8 cellular contexts compared by ENCODE assay signal in the genomic region with DNA sequence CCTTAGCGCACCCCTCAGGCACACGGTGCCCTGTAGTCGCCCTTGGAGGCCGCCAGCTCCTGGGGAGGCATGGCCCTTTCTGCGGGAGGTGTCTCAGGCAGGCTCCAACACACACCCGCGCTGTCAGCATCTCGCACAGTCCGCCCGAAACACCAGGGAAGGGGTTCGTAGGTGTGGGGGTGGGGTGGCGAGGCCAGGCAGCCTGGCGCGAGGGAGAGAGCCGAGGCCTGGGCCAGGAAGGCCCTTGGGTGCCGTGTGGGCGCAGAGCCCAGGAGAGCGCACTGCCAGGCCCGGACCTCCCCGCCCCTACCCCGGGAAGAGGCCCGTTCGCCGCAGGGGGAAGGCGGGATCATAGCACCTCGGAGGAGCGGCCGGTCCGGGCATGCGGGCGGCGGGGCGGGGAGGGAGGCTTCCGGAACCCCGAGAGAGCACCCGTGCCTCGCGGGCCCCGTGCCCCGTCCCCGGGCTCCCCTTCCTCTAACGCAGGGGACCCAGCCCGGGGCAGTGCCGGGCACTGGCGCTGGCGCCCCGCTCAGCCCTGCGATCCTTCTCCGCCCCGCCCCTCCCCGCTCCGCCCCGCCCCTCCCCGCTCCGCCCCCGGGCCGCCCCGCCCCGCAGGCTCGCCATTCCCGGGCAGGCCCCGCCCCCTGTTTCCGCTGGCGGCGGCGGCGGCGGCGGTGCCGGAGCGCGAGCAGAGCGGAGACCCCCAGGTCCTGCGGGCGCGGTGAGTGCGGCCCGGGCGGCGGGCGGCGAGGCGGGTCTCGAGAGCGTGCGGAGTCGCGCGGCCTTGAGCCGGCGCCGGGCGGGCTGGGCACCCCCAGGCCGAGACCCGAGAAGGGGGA. TPM values are rescaled to one million over a fixed set of nuclear protein-coding genes. Genes with fewer than 3 reads are reported as not detected.
DNase-seq lines count a peak whose midpoint lies in the region; ATAC-seq, FAIRE-seq and TF ChIP-seq lines count a peak whose summit lies in the region.

A gene with protein sequence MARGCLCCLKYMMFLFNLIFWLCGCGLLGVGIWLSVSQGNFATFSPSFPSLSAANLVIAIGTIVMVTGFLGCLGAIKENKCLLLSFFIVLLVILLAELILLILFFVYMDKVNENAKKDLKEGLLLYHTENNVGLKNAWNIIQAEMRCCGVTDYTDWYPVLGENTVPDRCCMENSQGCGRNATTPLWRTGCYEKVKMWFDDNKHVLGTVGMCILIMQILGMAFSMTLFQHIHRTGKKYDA (plus strand): TSS at position 650 of the 842 bp plus-strand sequence. CDS start 123,815 bp downstream, outside the sequence.

- POLR2A ChIA-PET in HCT116 (lab: Charles Lee), result no interaction called here
- POLR2A ChIA-PET in activated CD4-positive, alpha-beta T cell treated with anti-CD3 and anti-CD28 coated beads, Interleukin-2, amount 10 ng/mL, durations not matched to agents 7 days and 5 days (lab: Charles Lee), result no interaction called here
- POLR2A ChIA-PET in HepG2 (lab: Yijun Ruan, JAX), result interaction anchor here (0.7 to 1.5 kb wide), 7 partner anchors 8 to 28 kb away, joined by 3 to 9 read pairs (median 4); no protein-coding TSS in a partner anchor

- H3K9me3 ChIP-seq in HCT116 (ENCODE audit: control insufficient read depth in 1 of 2, insufficient read depth in 1 of 2, low read depth in 1 of 2, low read length in 2 of 2) (no peaks in the 10 kb centered on the region), HepG2 (ENCODE audit: low read length) (no peaks in the 10 kb centered on the region)

- H3K36me3 Mint-ChIP-seq in activated CD4-positive, alpha-beta T cell treated with anti-CD3 and anti-CD28 coated beads, Interleukin-2, amount 10 ng/mL, durations not matched to agents 7 days and 5 days (ENCODE audit: low read depth), result no peaks in the 10 kb centered on the region

- no peaks in the 10 kb centered on the region for H3K79me2 ChIP-seq in HCT116 (ENCODE audit: insufficient read depth, low read length)
- peaks cover 31% of the 10 kb centered on the region for H3K79me2 ChIP-seq in HepG2 (ENCODE audit: insufficient read depth, low read length)

- no peak for TF ChIP-seq EP300 in HepG2 (IDR thresholded peaks at IDR 0.05; ENCODE audit: low read depth in 2 of 2, low read length in 2 of 2)
- TF ChIP-seq EP300 in HepG2 (CRISPR knock-in tag; IDR thresholded peaks at IDR 0.05; ENCODE audit: borderline replicate concordance), result no peak

- peak within 1 kb of the TSS; percentile 65 for H2AFZ ChIP-seq in HCT116 (ENCODE audit: low read depth, low read length, poor library complexity, severe bottlenecking)
- no peak within 1 kb of the TSS for H2AFZ ChIP-seq in HepG2 (ENCODE audit: low read length)

- FAIRE-seq in HepG2 (lab: Jason Lieb, UNC), result no peak

- peaks cover 9% of the 10 kb centered on the region for H3K4me1 Mint-ChIP-seq in activated CD4-positive, alpha-beta T cell treated with anti-CD3 and anti-CD28 coated beads, Interleukin-2, amount 10 ng/mL, durations not matched to agents 7 days and 5 days

- H4K20me1 ChIP-seq in HCT116 (ENCODE audit: insufficient read depth), result no peaks in the 10 kb centered on the region
- H4K20me1 ChIP-seq in HepG2 (ENCODE audit: insufficient read depth, low read length), result no peaks in the 10 kb centered on the region

- H3K36me3 ChIP-seq in HCT116 (ENCODE audit: control insufficient read depth in 1 of 2, insufficient read depth in 2 of 2, low read length in 2 of 2), result no peaks in the 10 kb centered on the region
- no peaks in the 10 kb centered on the region for H3K36me3 ChIP-seq in HepG2 (replicated peaks in 1 of 2; ENCODE audit: control insufficient read depth in 1 of 2, insufficient read depth in 2 of 2, low read length in 2 of 2)

- TSS peak; percentile 82 for BruUV-seq in HCT116 (replicated peaks; lab: Mats Ljungman, UMichigan)
- BruUV-seq in HepG2 (replicated peaks; lab: Mats Ljungman, UMichigan), result no TSS peak

- no peaks in the 10 kb centered on the region for H3K9me3 Mint-ChIP-seq in activated CD4-positive, alpha-beta T cell treated with anti-CD3 and anti-CD28 coated beads, Interleukin-2, amount 10 ng/mL, durations not matched to agents 7 days and 5 days

- H3K4me1 ChIP-seq in HCT116 (ENCODE audit: control insufficient read depth in 1 of 2, insufficient read depth in 2 of 2, low read length in 2 of 2) (peaks cover 11 to 27% of the 10 kb centered on the region in 2 experiments; a peak in 3 of 4 replicates), HepG2 (ENCODE audit: insufficient read depth, low read length) (peaks cover 64% of the 10 kb centered on the region)

- no peak for TF ChIP-seq POLR2A in HCT116 (IDR thresholded peaks at IDR 0.05; ENCODE audit: borderline replicate concordance, extremely low read depth, insufficient read depth, insufficient read length)
- TF ChIP-seq POLR2A in HepG2 (IDR thresholded peaks at IDR 0.05; ENCODE audit: insufficient read depth in 1 of 2, low read depth in 2 of 2, low read length in 2 of 2), result peak; percentile 48 to 82; a peak in 3 of 4 replicates

- H3K27ac ChIP-seq in HCT116 (ENCODE audit: low read depth, low read length) (peak within 1 kb of the TSS; percentile 71), HepG2 (ENCODE audit: extremely low read length, insufficient read depth, low read length) (peak within 1 kb of the TSS; percentile 74)

- H3K4me2 ChIP-seq in HCT116 (ENCODE audit: low read length) (peak within 1 kb of the TSS; percentile 98), HepG2 (ENCODE audit: low read depth, low read length) (peak within 1 kb of the TSS; percentile 96)

- ATAC-seq in HCT116 (peak; percentile 84), HepG2 (peak; percentile 92)

- peaks cover 22% of the 10 kb centered on the region for H3K27me3 Mint-ChIP-seq in activated CD4-positive, alpha-beta T cell treated with anti-CD3 and anti-CD28 coated beads, Interleukin-2, amount 10 ng/mL, durations not matched to agents 7 days and 5 days

- TF ChIP-seq CTCF in HCT116 (IDR thresholded peaks at IDR 0.05 in 2 of 3, conservative IDR thresholded peaks at IDR 0.05 in 1 of 3; ENCODE audit: borderline replicate concordance in 1 of 3, insufficient read depth in 1 of 3, low read depth in 2 of 3, low read length in 2 of 3) (no peak), HepG2 (CRISPR knock-in tag; IDR thresholded peaks at IDR 0.05) (peak; percentile 19; the same call in 1 of the 2 replicates)

- DNase-seq in EH (ENCODE audit: low read depth) (peak; percentile 80), HCT116 (ENCODE audit: low read depth, low spot score) (no peak), NCI-H146 treated with DMSO at 0.1 percent for 48 hours (lab: John Stamatoyannopoulos, UW; ENCODE audit: unreplicated experiment) (peak; percentile 49), dedifferentiated amniotic fluid mesenchymal stem cell (ENCODE audit: extremely low spot score) (peak; percentile 30), HepG2 (ENCODE audit: low spot score) (peak; percentile 37), pons (ENCODE audit: low spot score) (no peak)
- peak; percentile 60 for DNase-seq in activated CD4-positive, alpha-beta T cell treated with anti-CD3 and anti-CD28 coated beads, Interleukin-2, amount 10 ng/mL, durations not matched to agents 7 days and 5 days
- DNase-seq in stimulated activated CD4-positive, alpha-beta T cell treated with anti-CD3 and anti-CD28 coated beads, Interleukin-4, amount 100 ng/mL, for 1 hour, result peak; percentile 73

- intact Hi-C loops in HCT116 (cut with micrococcal nuclease), result no loop called here
- intact Hi-C loops in HepG2 (cut with micrococcal nuclease; ENCODE audit: unreplicated experiment), result no loop called here

- peak within 1 kb of the TSS; percentile 63 for H3K4me3 Mint-ChIP-seq in activated CD4-positive, alpha-beta T cell treated with anti-CD3 and anti-CD28 coated beads, Interleukin-2, amount 10 ng/mL, durations not matched to agents 7 days and 5 days

- H3K27me3 ChIP-seq in HCT116 (ENCODE audit: insufficient read depth, low read length) (no peaks in the 10 kb centered on the region), HepG2 (ENCODE audit: control insufficient read depth in 1 of 2, insufficient read depth in 2 of 2, low read length in 2 of 2) (no peaks in the 10 kb centered on the region; a peak in 1 of 5 replicates)

- in situ Hi-C loops in HepG2 (cut with HindIII; ENCODE audit: extremely low pct_ligation_motif_present, low pct_unique_long_range_greater_than_20kb), result loop anchor here (10.0 kb wide), 1 partner anchor 198 kb away; no protein-coding TSS in a partner anchor

- 0% methylated on average over 23 of the region's 95 CpGs for WGBS in HepG2 (ENCODE audit: low lambda C conversion rate)

- no peak for TF ChIP-seq RAD21 in HCT116 (IDR thresholded peaks at IDR 0.05; ENCODE audit: low read depth)
- peak; percentile 43; the same call in 1 of the 2 replicates for TF ChIP-seq RAD21 in HepG2 (CRISPR knock-in tag; IDR thresholded peaks at IDR 0.05)

- RAD21 ChIA-PET in HCT116 (lab: Charles Lee; ENCODE audit: low non-redundant PET in 1 of 2, low total read pairs in 2 of 2, uncharacterized antibody in 2 of 2, unreplicated experiment in 2 of 2), result no interaction called here

- H3K9ac ChIP-seq in HCT116 (ENCODE audit: low read length) (peak within 1 kb of the TSS; percentile 72), HepG2 (ENCODE audit: insufficient read depth, low read depth, low read length) (peak within 1 kb of the TSS; percentile 81)

- H3K4me3 ChIP-seq in HCT116 (replicated peaks in 1 of 2; ENCODE audit: low read depth in 1 of 2, low read length in 2 of 2), result peak within 1 kb of the TSS; percentile 68 to 72
- H3K4me3 ChIP-seq in HepG2 (replicated peaks in 1 of 3; ENCODE audit: insufficient read depth in 1 of 3, low read depth in 2 of 3, low read length in 3 of 3), result peak within 1 kb of the TSS; percentile 66 to 86 (median 82)

- CTCF ChIA-PET in HCT116 (lab: Charles Lee) (no interaction called here), HepG2 (lab: Yijun Ruan, JAX; ENCODE audit: low intra/inter-chr PET ratio, low total read pairs) (no interaction called here)
- CTCF ChIA-PET in activated CD4-positive, alpha-beta T cell treated with anti-CD3 and anti-CD28 coated beads, Interleukin-2, amount 10 ng/mL, durations not matched to agents 7 days and 5 days (lab: Charles Lee), result interaction anchor here (1.6 kb wide), 1 partner anchor 199 kb away, joined by 3 read pairs; no protein-coding TSS in a partner anchor

- H3K27ac Mint-ChIP-seq in activated CD4-positive, alpha-beta T cell treated with anti-CD3 and anti-CD28 coated beads, Interleukin-2, amount 10 ng/mL, durations not matched to agents 7 days and 5 days, result no peak within 1 kb of the TSS

- no peaks in the 10 kb centered on the region for H3K9me2 ChIP-seq in HCT116 (ENCODE audit: insufficient read depth)

RNA-seq across cellular contexts. Expression of the gene that starts here (rescaled TPM):
- total RNA-seq in HCT116 (2021; ENCODE audit: unreplicated experiment), result 13.2 TPM
- 10.3 and 12.8 TPM in 2 replicates for polyA plus RNA-seq in HCT116 (2012)
- under 1 TPM in 1 of 2 experiments, not detected in 1; 0.15 TPM for total RNA-seq in activated CD4-positive, alpha-beta T cell treated with anti-CD3 and anti-CD28 coated beads, Interleukin-2, amount 10 ng/mL, durations not matched to agents 7 days and 5 days
- 11.6 and 18.1 TPM in 2 replicates for total RNA-seq in HepG2 (2016; rRNA removed; fragmentation: Illumina TruSeq; extraction: Trizol)
- 2.5 and 3.1 TPM in 2 replicates for total RNA-seq in HepG2 (2016; cell fraction: cytosol; rRNA removed; fragmentation: Illumina TruSeq; extraction: Trizol; ENCODE audit: low read depth)
- 9.6 and 21.5 TPM in 2 replicates for total RNA-seq in HepG2 (2016; cell fraction: insoluble cytoplasmic fraction; rRNA removed; fragmentation: Illumina TruSeq; extraction: Trizol)
- total RNA-seq in HepG2 (2016; cell fraction: membrane; rRNA removed; fragmentation: Illumina TruSeq; extraction: Trizol), result 4.4 and 4.6 TPM in 2 replicates
- total RNA-seq in HepG2 (2016; cell fraction: nucleus; rRNA removed; fragmentation: Illumina TruSeq; extraction: Trizol), result 16.9 and 19.5 TPM in 2 replicates
- 42.3 and 58.2 TPM in 2 replicates for polyA plus RNA-seq in HepG2 (2011; rRNA removed)
- 38.6 and 41.6 TPM in 2 replicates for polyA plus RNA-seq in HepG2 (2011; cell fraction: cytosol; rRNA removed)
- 55.3 and 55.7 TPM in 2 replicates for polyA plus RNA-seq in HepG2 (2011; cell fraction: nucleus; rRNA removed)
- 27.2 and 58.7 TPM in 2 replicates for polyA plus RNA-seq in HepG2 (2012)
- 2.2 and 3.0 TPM in 2 replicates for polyA plus RNA-seq in HepG2 (2016; cell fraction: cytosol; fragmentation: Illumina TruSeq; extraction: Trizol; ENCODE audit: low read depth)
- polyA plus RNA-seq in HepG2 (2016; cell fraction: insoluble cytoplasmic fraction; fragmentation: Illumina TruSeq; extraction: Trizol; ENCODE audit: low read depth), result 9.6 and 13.8 TPM in 2 replicates
- polyA plus RNA-seq in HepG2 (2016; cell fraction: membrane; fragmentation: Illumina TruSeq; extraction: Trizol; ENCODE audit: low read depth), result 4.1 TPM in 2 replicates
- 31.0 and 34.1 TPM in 2 replicates for polyA plus RNA-seq in HepG2 (2016; cell fraction: nucleus; fragmentation: Illumina TruSeq; extraction: Trizol; ENCODE audit: insufficient read depth, low read depth)
- 9.4 and 96.3 TPM in 2 replicates for polyA minus RNA-seq in HepG2 (2011; rRNA and poly(A)+ RNA removed; ENCODE audit: low replicate concordance)
- polyA minus RNA-seq in HepG2 (2011; cell fraction: cytosol; rRNA and poly(A)+ RNA removed), result 25.1 and 32.3 TPM in 2 replicates
- polyA minus RNA-seq in HepG2 (2011; cell fraction: nucleus; rRNA and poly(A)+ RNA removed), result 27.2 and 29.7 TPM in 2 replicates

Comparison
In these comparisons a context has a peak if more than half of its experiments do, and no peak if none do; other contexts are left out.
1. Peak in DNase-seq in activated CD4-positive, alpha-beta T cell treated with anti-CD3 and anti-CD28 coated beads, Interleukin-2, amount 10 ng/mL, durations not matched to agents 7 days and 5 days; RNA of the gene not detected or under 1 TPM.
2. DNase-seq: peak in EH (single experiment), NCI-H146 treated with DMSO at 0.1 percent for 48 hours (single experiment), dedifferentiated amniotic fluid mesenchymal stem cell (single experiment), HepG2 (single experiment) and stimulated activated CD4-positive, alpha-beta T cell treated with anti-CD3 and anti-CD28 coated beads, Interleukin-4, amount 100 ng/mL, for 1 hour (single experiment); none in HCT116 (single experiment) and pons (single experiment).